Comparison of ENCODE assay signal across 22 cellular contexts in genomic region chr7:140896996-140897395, GRCh38.
"Had no signal": no experiment of that assay in that cellular context is flagged by ENCODE, and none has a peak within 500 bp of the region (broad histone marks: within the 10 kb centered on the region; RNA-seq: fewer than 3 reads in every experiment).

No MANE protein-coding gene starts in this region.

- H3K9me3 Mint-ChIP-seq: immature natural killer cell; naive B cell; natural killer cell treated with Interleukin-12 subunit alpha and Interleukin-12 subunit beta and Interleukin-15 and Interleukin-18, amount 100 ng/mL, for 72 hours had no signal

- H3K27me3 ChIP-seq: ovary, right atrium auricular region, right lobe of liver, stomach, testis, thyroid gland, transverse colon, upper lobe of left lung had no signal

- H3K27ac Mint-ChIP-seq: immature natural killer cell; mesothelial cell of epicardium; natural killer cell treated with Interleukin-12 subunit alpha and Interleukin-12 subunit beta and Interleukin-15 and Interleukin-18, amount 100 ng/mL, for 72 hours; progenitor cell of endocrine pancreas; stimulated activated naive B cell treated with anti-CD40 and anti-IgM and Interleukin-4, amounts not matched to agents 10 μg/mL and 1 μg/mL and 100 μg/mL, for 72 hours had no signal

- H3K4me3 ChIP-seq: left ventricle myocardium inferior, lung, ovary, right atrium auricular region, right lobe of liver, smooth muscle cell, stomach, testis, thyroid gland, transverse colon, upper lobe of left lung had no signal

- ATAC-seq: natural killer cell treated with Interleukin-12 subunit alpha and Interleukin-12 subunit beta and Interleukin-15 and Interleukin-18, amount 100 ng/mL, for 72 hours; right lobe of liver; stimulated activated naive B cell treated with anti-CD40 and anti-IgM and Interleukin-4, amounts not matched to agents 10 μg/mL and 1 μg/mL and 100 μg/mL, for 72 hours; stimulated activated naive CD8-positive, alpha-beta T cell treated with anti-CD3 and anti-CD28 coated beads, Interleukin-15, Interleukin-2, amounts not matched to agents 100 U/mL and 50 U/mL, for 24 hours had no signal

- H3K4me3 Mint-ChIP-seq: immature natural killer cell; mesothelial cell of epicardium; naive B cell; natural killer cell treated with Interleukin-12 subunit alpha and Interleukin-12 subunit beta and Interleukin-15 and Interleukin-18, amount 100 ng/mL, for 72 hours; stimulated activated naive B cell treated with anti-CD40 and anti-IgM and Interleukin-4, amounts not matched to agents 10 μg/mL and 1 μg/mL and 100 μg/mL, for 72 hours had no signal

- DNase-seq: hypothalamus; immature natural killer cell; left ventricle myocardium inferior; mesendoderm; naive B cell; ovary; right lobe of liver; stimulated activated CD4-positive, alpha-beta T cell treated with anti-CD3 and anti-CD28 coated beads, Interleukin-1b, Interleukin-23, amount 100 ng/mL, for 48 hours; stimulated activated CD4-positive, alpha-beta T cell treated with anti-CD3 and anti-CD28 coated beads, Interleukin-2, amount 100 ng/mL, for 48 hours; stimulated activated naive B cell treated with anti-CD40 and anti-IgM and Interleukin-4, amounts not matched to agents 10 μg/mL and 1 μg/mL and 100 μg/mL, for 72 hours; stimulated activated naive CD8-positive, alpha-beta T cell treated with anti-CD3 and anti-CD28 coated beads, Interleukin-15, Interleukin-2, amounts not matched to agents 100 U/mL and 50 U/mL, for 24 hours; stomach; testis; thyroid gland; transverse colon; upper lobe of left lung had no signal

- H3K9me3 ChIP-seq: left ventricle myocardium inferior, ovary, right atrium auricular region, right lobe of liver, stomach, testis, thyroid gland, transverse colon, upper lobe of left lung had no signal

- H3K4me1 ChIP-seq: right lobe of liver, testis had no signal

- H3K36me3 ChIP-seq: left ventricle myocardium inferior, ovary, right atrium auricular region, right lobe of liver, stomach, thyroid gland, transverse colon, upper lobe of left lung had no signal

- H3K36me3 Mint-ChIP-seq: immature natural killer cell; naive B cell; natural killer cell treated with Interleukin-12 subunit alpha and Interleukin-12 subunit beta and Interleukin-15 and Interleukin-18, amount 100 ng/mL, for 72 hours had no signal

- H3K27me3 Mint-ChIP-seq: naive B cell; natural killer cell treated with Interleukin-12 subunit alpha and Interleukin-12 subunit beta and Interleukin-15 and Interleukin-18, amount 100 ng/mL, for 72 hours; progenitor cell of endocrine pancreas; stimulated activated naive B cell treated with anti-CD40 and anti-IgM and Interleukin-4, amounts not matched to agents 10 μg/mL and 1 μg/mL and 100 μg/mL, for 72 hours had no signal
